25 cellular contexts compared by ENCODE assay signal in genomic region chr4:176782794-176783193, GRCh38. TPM values are rescaled to one million over a fixed set of nuclear protein-coding genes. Genes with fewer than 3 reads are reported as not detected.
A peak's percentile ranks its signal among the peaks of the same experiment; 100 is the strongest.
DNase-seq lines count a peak whose midpoint lies in the region; ATAC-seq and TF ChIP-seq lines count a peak whose summit lies in the region.
"Had no signal": no experiment of that assay in that cellular context is flagged by ENCODE, and none has a peak within 500 bp of the region (broad histone marks: within the 10 kb centered on the region; RNA-seq: fewer than 3 reads in every experiment).

No MANE protein-coding gene starts in this region.

- H2AFZ ChIP-seq in mammary epithelial cell (ENCODE audit: low read depth, low read length) (no peak overlapping the region), mesenchymal stem cell (ENCODE audit: low read depth, low read length) (no peak overlapping the region)

- no peak overlapping the region for H2AK5ac ChIP-seq in mesenchymal stem cell (ENCODE audit: low read length, severe bottlenecking)

- no peak overlapping the region for H2BK5ac ChIP-seq in mesenchymal stem cell (ENCODE audit: low read depth, low read length, poor library complexity, severe bottlenecking)

- H3K9ac ChIP-seq in mammary epithelial cell (ENCODE audit: insufficient read depth, low read length): no peak overlapping the region
- H3K9ac ChIP-seq in mesenchymal stem cell (ENCODE audit: low read length): peak overlapping the region; percentile 77

- H3K79me1 ChIP-seq in mesenchymal stem cell (replicated peaks; ENCODE audit: low read length, poor library complexity, severe bottlenecking): peaks cover 9% of the 10 kb centered on the region

- H3K27ac Mint-ChIP-seq in MCF 10A (ENCODE audit: low read depth, unreplicated experiment): peak overlapping the region; percentile 85
- H3K27ac Mint-ChIP-seq in activated CD8-positive, alpha-beta memory T cell treated with anti-CD3 and anti-CD28 coated beads, Interleukin-2, amount 10 ng/mL, durations not matched to agents 7 days and 5 days: no peak overlapping the region
- H3K27ac Mint-ChIP-seq: activated T-helper 1 cell treated with anti-CD3 and anti-CD28 coated beads, Interleukin-12 subunit alpha, Interleukin-12 subunit beta, Interleukin-2, Interleukin-4 antibody, amounts not matched to agents 30 ng/mL and 10 ng/mL and 1 ng/mL, durations not matched to agents 14 hours and 24 hours and 36 hours; dendritic cell treated with granulocyte-macrophage colony-stimulating factor and Interleukin-4, amounts not matched to agents 40 ng/mL and 50 ng/mL, for 4 days; natural killer cell treated with Interleukin-12 subunit alpha and Interleukin-12 subunit beta and Interleukin-15 and Interleukin-18, amount 100 ng/mL, for 72 hours; progenitor cell of endocrine pancreas; stimulated activated naive CD8-positive, alpha-beta T cell treated with anti-CD3 and anti-CD28 coated beads, Interleukin-15, Interleukin-2, amounts not matched to agents 100 ng/mL and 50 ng/mL, for 24 hours had no signal

- dilution Hi-C loops in mammary epithelial cell (cut with HindIII; ENCODE audit: low sequenced_read_pairs): loop anchor here (25.0 kb wide), 1 partner anchor 230 kb away; no protein-coding TSS in a partner anchor

- H3K4me1 ChIP-seq in mammary epithelial cell (ENCODE audit: insufficient read depth, low read length) (peaks cover 30% of the 10 kb centered on the region), mesenchymal stem cell (ENCODE audit: control insufficient read depth, insufficient read depth, low read depth, low read length) (peaks cover 5% of the 10 kb centered on the region)
- H3K4me1 ChIP-seq: transverse colon had no signal

- H3K4me2 ChIP-seq in mammary epithelial cell (ENCODE audit: insufficient read depth, low read depth, low read length): no peak overlapping the region
- H3K4me2 ChIP-seq in mesenchymal stem cell (ENCODE audit: low read length, poor library complexity, severe bottlenecking): no peak overlapping the region

- H3K9me3 Mint-ChIP-seq in MCF 10A (ENCODE audit: unreplicated experiment): no peaks in the 10 kb centered on the region
- H3K9me3 Mint-ChIP-seq in activated CD8-positive, alpha-beta memory T cell treated with anti-CD3 and anti-CD28 coated beads, Interleukin-2, amount 10 ng/mL, durations not matched to agents 7 days and 5 days (ENCODE audit: low read depth): no peaks in the 10 kb centered on the region
- H3K9me3 Mint-ChIP-seq: activated T-helper 1 cell treated with anti-CD3 and anti-CD28 coated beads, Interleukin-12 subunit alpha, Interleukin-12 subunit beta, Interleukin-2, Interleukin-4 antibody, amounts not matched to agents 30 ng/mL and 10 ng/mL and 1 ng/mL, durations not matched to agents 14 hours and 24 hours and 36 hours; dendritic cell treated with granulocyte-macrophage colony-stimulating factor and Interleukin-4, amounts not matched to agents 40 ng/mL and 50 ng/mL, for 4 days; natural killer cell treated with Interleukin-12 subunit alpha and Interleukin-12 subunit beta and Interleukin-15 and Interleukin-18, amount 100 ng/mL, for 72 hours; stimulated activated naive CD8-positive, alpha-beta T cell treated with anti-CD3 and anti-CD28 coated beads, Interleukin-15, Interleukin-2, amounts not matched to agents 100 ng/mL and 50 ng/mL, for 24 hours had no signal

- no peak overlapping the region for H3K23ac ChIP-seq in mesenchymal stem cell (ENCODE audit: low read length in 2 of 2)

- BruUV-seq in MCF 10A (replicated peaks; lab: Mats Ljungman, UMichigan) (no TSS peak), mammary epithelial cell (replicated peaks; lab: Mats Ljungman, UMichigan) (no TSS peak)

- H3K4me3 Mint-ChIP-seq in MCF 10A (ENCODE audit: unreplicated experiment): peak overlapping the region; percentile 25
- H3K4me3 Mint-ChIP-seq in activated CD8-positive, alpha-beta memory T cell treated with anti-CD3 and anti-CD28 coated beads, Interleukin-2, amount 10 ng/mL, durations not matched to agents 7 days and 5 days: no peak overlapping the region
- H3K4me3 Mint-ChIP-seq: activated T-helper 1 cell treated with anti-CD3 and anti-CD28 coated beads, Interleukin-12 subunit alpha, Interleukin-12 subunit beta, Interleukin-2, Interleukin-4 antibody, amounts not matched to agents 30 ng/mL and 10 ng/mL and 1 ng/mL, durations not matched to agents 14 hours and 24 hours and 36 hours; dendritic cell treated with granulocyte-macrophage colony-stimulating factor and Interleukin-4, amounts not matched to agents 40 ng/mL and 50 ng/mL, for 4 days; natural killer cell treated with Interleukin-12 subunit alpha and Interleukin-12 subunit beta and Interleukin-15 and Interleukin-18, amount 100 ng/mL, for 72 hours; stimulated activated naive CD8-positive, alpha-beta T cell treated with anti-CD3 and anti-CD28 coated beads, Interleukin-15, Interleukin-2, amounts not matched to agents 100 ng/mL and 50 ng/mL, for 24 hours had no signal

- no peak overlapping the region for H4K8ac ChIP-seq in mesenchymal stem cell (ENCODE audit: low read length)

- H2BK120ac ChIP-seq in mesenchymal stem cell (ENCODE audit: low read depth, low read length): no peak overlapping the region

- CTCF ChIA-PET in MCF 10A (lab: Yijun Ruan, JAX) (interaction anchor here (0.6 to 2.4 kb wide), 7 partner anchors 9 to 556 kb away, joined by 3 to 11 read pairs (median 4); no protein-coding TSS in a partner anchor), mammary epithelial cell (lab: Charles Lee; ENCODE audit: low non-redundant PET) (no interaction called here)
- CTCF ChIA-PET in activated CD8-positive, alpha-beta memory T cell treated with anti-CD3 and anti-CD28 coated beads, Interleukin-2, amount 10 ng/mL, durations not matched to agents 7 days and 5 days (lab: Charles Lee): interaction anchor here (1.1 kb wide), 1 partner anchor 265 kb away, joined by 3 read pairs; no protein-coding TSS in a partner anchor

- H3K4ac ChIP-seq in mesenchymal stem cell (ENCODE audit: low read depth in 1 of 2, low read length in 2 of 2): no peak overlapping the region

- no peaks in the 10 kb centered on the region for H4K20me1 ChIP-seq in mammary epithelial cell (ENCODE audit: insufficient read depth, low read length)

- DNase-seq in MCF 10A (ENCODE audit: unreplicated experiment) (no peak), mammary epithelial cell (no peak), brain microvascular endothelial cell (no peak), mesenchymal stem cell (no peak), activated gamma-delta T cell treated with Interleukin-2 at 50 U/mL for 16 hours (no peak), DMS153 treated with DMSO at 0.1 percent for 48 hours (lab: John Stamatoyannopoulos, UW; ENCODE audit: unreplicated experiment) (no peak)
- no peak for DNase-seq in activated CD8-positive, alpha-beta memory T cell treated with anti-CD3 and anti-CD28 coated beads, Interleukin-2, amount 10 ng/mL, durations not matched to agents 7 days and 5 days
- DNase-seq: activated CD4-positive, alpha-beta T cell treated with anti-CD3 and anti-CD28 coated beads for 4 hours; mesendoderm; MV-4-11; NCI-H187; NCI-H2227 treated with DMSO at 0.1 percent for 48 hours; NCI-H774; SHP77; small intestine; transverse colon had no signal

- peaks cover 2% of the 10 kb centered on the region for H3K36me3 ChIP-seq in mammary epithelial cell (ENCODE audit: insufficient read depth, low read length)
- no peaks in the 10 kb centered on the region for H3K36me3 ChIP-seq in brain microvascular endothelial cell (replicated peaks)
- H3K36me3 ChIP-seq in mesenchymal stem cell (ENCODE audit: control insufficient read depth in 1 of 2, insufficient read depth in 2 of 2, low read depth in 1 of 2, low read length in 2 of 2): no peaks in the 10 kb centered on the region
- H3K36me3 ChIP-seq: transverse colon had no signal

- WGBS in mammary epithelial cell (ENCODE audit: low coverage, missing lambda C conversion rate): 83% methylated on average over 2 of the region's 2 CpGs
- 53% methylated on average over 2 of the region's 2 CpGs for WGBS in mesenchymal stem cell

- no peak overlapping the region for H4K91ac ChIP-seq in mesenchymal stem cell (ENCODE audit: low read length)

- H2BK15ac ChIP-seq in mesenchymal stem cell (ENCODE audit: low read depth, poor library complexity, severe bottlenecking): no peak overlapping the region

- peaks cover 40% of the 10 kb centered on the region for H3K4me1 Mint-ChIP-seq in MCF 10A (ENCODE audit: insufficient read depth, unreplicated experiment)
- no peaks in the 10 kb centered on the region for H3K4me1 Mint-ChIP-seq in activated CD8-positive, alpha-beta memory T cell treated with anti-CD3 and anti-CD28 coated beads, Interleukin-2, amount 10 ng/mL, durations not matched to agents 7 days and 5 days

- no peak overlapping the region for H2BK12ac ChIP-seq in mesenchymal stem cell (ENCODE audit: low read length in 2 of 2)

- H3K4me3 ChIP-seq in mammary epithelial cell (replicated peaks in 1 of 3; ENCODE audit: insufficient read depth in 1 of 3, low read depth in 2 of 3, low read length in 3 of 3) (no peak overlapping the region), brain microvascular endothelial cell (ENCODE audit: low read depth, low read length) (no peak overlapping the region), mesenchymal stem cell (ENCODE audit: insufficient read depth in 1 of 2, low read depth in 1 of 2, low read length in 2 of 2) (peak overlapping the region in 1 of 2 experiments; percentile 51)
- H3K4me3 ChIP-seq: transverse colon had no signal

- no peaks in the 10 kb centered on the region for H3K9me3 ChIP-seq in mammary epithelial cell (replicated peaks; ENCODE audit: insufficient read depth, low read length)
- no peaks in the 10 kb centered on the region for H3K9me3 ChIP-seq in mesenchymal stem cell (ENCODE audit: control insufficient read depth, low read length)
- H3K9me3 ChIP-seq: transverse colon had no signal

- POLR2A ChIA-PET in MCF 10A (lab: Yijun Ruan, JAX): interaction anchor here (0.7 to 3.9 kb wide), 4 partner anchors 9 to 542 kb away, joined by 4 to 25 read pairs (median 4); partner anchors contain the start of gene VEGFC

- in situ Hi-C loops in mammary epithelial cell (cut with MboI; ENCODE audit: low sequenced_read_pairs in 2 of 2): loop anchor here (25.0 kb wide), 3 partner anchors 230 to 395 kb away; no protein-coding TSS in a partner anchor
- in situ Hi-C loops in brain microvascular endothelial cell (cut with HindIII; ENCODE audit: low pct_ligation_motif_present, low sequenced_read_pairs): loop anchor here (25.0 kb wide), 1 partner anchor 395 kb away; no protein-coding TSS in a partner anchor

- no peaks in the 10 kb centered on the region for H3K27me3 ChIP-seq in mammary epithelial cell (ENCODE audit: insufficient read depth, low read length)
- no peaks in the 10 kb centered on the region for H3K27me3 ChIP-seq in brain microvascular endothelial cell (replicated peaks)
- H3K27me3 ChIP-seq in mesenchymal stem cell (ENCODE audit: control insufficient read depth in 1 of 2, insufficient read depth in 1 of 2, low read length in 2 of 2): no peaks in the 10 kb centered on the region
- H3K27me3 ChIP-seq: transverse colon had no signal

- peaks cover 92% of the 10 kb centered on the region for H3K79me2 ChIP-seq in mammary epithelial cell (ENCODE audit: insufficient read depth, low read length)

- intact Hi-C loops in MCF 10A (cut with micrococcal nuclease): no loop called here
- intact Hi-C loops in mammary epithelial cell (cut with micrococcal nuclease): loop anchor here (10.0 kb wide), 1 partner anchor 218 kb away; no protein-coding TSS in a partner anchor

- no peak overlapping the region for H3K14ac ChIP-seq in mesenchymal stem cell (ENCODE audit: low read length in 2 of 2)

- ATAC-seq in HG02870 (IDR thresholded peaks at IDR 0.05; ENCODE audit: unreplicated experiment): no peak
- ATAC-seq in activated CD8-positive, alpha-beta memory T cell treated with anti-CD3 and anti-CD28 coated beads, Interleukin-2, amount 10 ng/mL, durations not matched to agents 7 days and 5 days: no peak
- ATAC-seq: natural killer cell treated with Interleukin-12 subunit alpha and Interleukin-12 subunit beta and Interleukin-15 and Interleukin-18, amount 100 ng/mL, for 72 hours had no signal

- TF ChIP-seq CTCF in MCF 10A (IDR thresholded peaks at IDR 0.05; ENCODE audit: unreplicated experiment): no peak
- TF ChIP-seq CTCF in mammary epithelial cell (conservative IDR thresholded peaks at IDR 0.05 in 1 of 2, IDR thresholded peaks at IDR 0.05 in 1 of 2; ENCODE audit: extremely low read depth in 1 of 2, insufficient read depth in 1 of 2, low read depth in 1 of 2, low read length in 2 of 2): no peak
- TF ChIP-seq CTCF in brain microvascular endothelial cell (IDR thresholded peaks at IDR 0.05; ENCODE audit: low read depth, low read length, missing control alignments): no peak

- H3K27ac ChIP-seq in mammary epithelial cell (ENCODE audit: insufficient read depth, low read depth, low read length): no peak overlapping the region
- peak overlapping the region; percentile 37 for H3K27ac ChIP-seq in brain microvascular endothelial cell
- no peak overlapping the region for H3K27ac ChIP-seq in mesenchymal stem cell (ENCODE audit: low read length, poor library complexity, severe bottlenecking)
- H3K27ac ChIP-seq: 22Rv1, C4-2B had no signal

- H3K18ac ChIP-seq in mesenchymal stem cell (ENCODE audit: low read depth in 1 of 2, low read length in 2 of 2): no peak overlapping the region

- no peaks in the 10 kb centered on the region for H3K36me3 Mint-ChIP-seq in MCF 10A (ENCODE audit: insufficient read depth, unreplicated experiment)
- no peaks in the 10 kb centered on the region for H3K36me3 Mint-ChIP-seq in activated CD8-positive, alpha-beta memory T cell treated with anti-CD3 and anti-CD28 coated beads, Interleukin-2, amount 10 ng/mL, durations not matched to agents 7 days and 5 days
- H3K36me3 Mint-ChIP-seq: natural killer cell treated with Interleukin-12 subunit alpha and Interleukin-12 subunit beta and Interleukin-15 and Interleukin-18, amount 100 ng/mL, for 72 hours had no signal

- no peaks in the 10 kb centered on the region for H3K27me3 Mint-ChIP-seq in MCF 10A (ENCODE audit: insufficient read depth, unreplicated experiment)
- H3K27me3 Mint-ChIP-seq in activated CD8-positive, alpha-beta memory T cell treated with anti-CD3 and anti-CD28 coated beads, Interleukin-2, amount 10 ng/mL, durations not matched to agents 7 days and 5 days: no peaks in the 10 kb centered on the region
- H3K27me3 Mint-ChIP-seq: natural killer cell treated with Interleukin-12 subunit alpha and Interleukin-12 subunit beta and Interleukin-15 and Interleukin-18, amount 100 ng/mL, for 72 hours; progenitor cell of endocrine pancreas had no signal

RNA-seq across cellular contexts. Expression of gene VEGFC, which starts 9.9 kb away (rescaled TPM):
- 11.1 and 14.2 TPM in 2 replicates for total RNA-seq in MCF 10A (2022)
- total RNA-seq in mammary epithelial cell: 10 to 100 TPM in 1 of 2 donors, 1 to 10 TPM in 1; 9.0 to 49.0 TPM
- polyA plus RNA-seq in mammary epithelial cell: 26.4 TPM
- polyA minus RNA-seq in mammary epithelial cell: 18.5 TPM
- 18.0 TPM for polyA plus RNA-seq in mesenchymal stem cell (2013, experiment 1 of 2)
- 17.4 TPM for polyA plus RNA-seq in mesenchymal stem cell (2013, experiment 2 of 2)
- total RNA-seq in activated CD8-positive, alpha-beta memory T cell treated with anti-CD3 and anti-CD28 coated beads, Interleukin-2, amount 10 ng/mL, durations not matched to agents 7 days and 5 days: not detected
- total RNA-seq: activated T-helper 1 cell treated with anti-CD3 and anti-CD28 coated beads, Interleukin-12 subunit alpha, Interleukin-12 subunit beta, Interleukin-2, Interleukin-4 antibody, amounts not matched to agents 30 ng/mL and 10 ng/mL and 1 ng/mL, durations not matched to agents 14 hours and 24 hours and 36 hours; natural killer cell treated with Interleukin-12 subunit alpha and Interleukin-12 subunit beta and Interleukin-15 and Interleukin-18, amount 100 ng/mL, for 72 hours; T-helper 1 cell treated with Interleukin-12 subunit alpha and Interleukin-12 subunit beta and Interleukin-4 antibody, amounts not matched to agents 30 ng/mL and 1 ng/mL, for 36 hours had no signal

Comparison
In these comparisons a context has a peak if more than half of its experiments do, and no peak if none do; other contexts are left out.
1. RNA of gene VEGFC, which starts 9.9 kb away (total RNA-seq): 9.0 to 49.0 TPM in mammary epithelial cell and 11.1 to 14.2 TPM in MCF 10A; not detected in activated CD8-positive, alpha-beta memory T cell treated with anti-CD3 and anti-CD28 coated beads, Interleukin-2, amount 10 ng/mL, durations not matched to agents 7 days and 5 days; every median in the first group is over 4 times any median in the second.